Comparison of ENCODE assay signal across 8 cellular contexts in the genomic region with DNA sequence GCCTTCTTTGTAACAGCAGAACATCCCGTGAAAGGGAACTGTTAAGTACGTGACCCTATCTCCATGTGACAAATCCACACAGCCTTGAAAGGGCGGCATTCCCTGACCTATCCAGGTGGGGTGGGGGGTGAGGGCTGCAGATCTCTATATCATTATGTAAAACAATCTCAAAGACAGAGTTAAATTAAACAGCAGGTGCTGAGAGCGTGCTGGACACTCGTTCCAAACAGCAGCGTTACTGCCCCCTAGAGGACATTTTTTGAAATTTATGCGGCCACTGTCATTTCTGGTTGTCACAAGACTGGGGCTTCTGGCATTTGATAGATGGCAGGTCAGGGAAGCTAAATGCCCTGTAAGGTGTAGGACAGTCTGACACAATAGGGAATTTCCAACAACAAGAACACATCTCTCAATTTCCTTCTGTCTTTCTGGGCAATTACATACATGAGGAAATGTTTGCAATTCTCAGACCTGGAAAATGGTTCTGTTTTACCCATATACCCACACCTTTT.
DNase-seq lines count a peak whose midpoint lies in the region; ATAC-seq and TF ChIP-seq lines count a peak whose summit lies in the region.

No MANE protein-coding gene starts in this region.

- H3K79me2 ChIP-seq in parathyroid adenoma: no peaks in the 10 kb centered on the region

- H3K27ac ChIP-seq in parathyroid adenoma: no peak overlapping the region

- H3K9me3 ChIP-seq in parathyroid adenoma (ENCODE audit: control insufficient read depth, low read length): no peaks in the 10 kb centered on the region

- H3K27me3 ChIP-seq in parathyroid adenoma (ENCODE audit: control insufficient read depth, insufficient read depth, low read length): no peaks in the 10 kb centered on the region

- DNase-seq in ELR (ENCODE audit: low read depth) (peak; percentile 85), NCI-H1092 (lab: John Stamatoyannopoulos, UW) (peak; percentile 64), glomerular visceral epithelial cell (ENCODE audit: extremely low spot score) (peak; percentile 76)
- peak; percentile 60 for DNase-seq in activated naive CD4-positive, alpha-beta T cell treated with anti-CD3 and anti-CD28 coated beads, Interleukin-2, amount 50 U/mL, for 16 hours

- peak overlapping the region; percentile 25 for H3K4me3 ChIP-seq in parathyroid adenoma (ENCODE audit: low read depth, low read length)

- TF ChIP-seq CTCF in parathyroid adenoma (IDR thresholded peaks at IDR 0.05): peak; percentile 93

- no peaks in the 10 kb centered on the region for H3K36me3 ChIP-seq in parathyroid adenoma (ENCODE audit: control insufficient read depth, insufficient read depth, low read length)

- no peak overlapping the region for H2AFZ ChIP-seq in parathyroid adenoma

- H3K4me2 ChIP-seq in parathyroid adenoma (ENCODE audit: low read length): peak overlapping the region; percentile 48

- ATAC-seq in SK-N-SH treated with all-trans-retinoic acid at 6 μM for 48 hours (peak; percentile 55), GM19328 (IDR thresholded peaks at IDR 0.05; ENCODE audit: unreplicated experiment) (no peak), HG02970 (IDR thresholded peaks at IDR 0.05; ENCODE audit: low FRiP score, unreplicated experiment) (no peak)

- H3K9ac ChIP-seq in parathyroid adenoma: no peak overlapping the region

- peaks cover 2% of the 10 kb centered on the region for H3K4me1 ChIP-seq in parathyroid adenoma

TF ChIP-seq in SK-N-SH treated with all-trans-retinoic acid at 6 μM for 48 hours, 23 proteins besides CTCF, POLR2A, EP300 and RAD21:
- no peak for TF ChIP-seq ESRRG (CRISPR knock-in tag; IDR thresholded peaks at IDR 0.05)
- TF ChIP-seq, protein P1, sequence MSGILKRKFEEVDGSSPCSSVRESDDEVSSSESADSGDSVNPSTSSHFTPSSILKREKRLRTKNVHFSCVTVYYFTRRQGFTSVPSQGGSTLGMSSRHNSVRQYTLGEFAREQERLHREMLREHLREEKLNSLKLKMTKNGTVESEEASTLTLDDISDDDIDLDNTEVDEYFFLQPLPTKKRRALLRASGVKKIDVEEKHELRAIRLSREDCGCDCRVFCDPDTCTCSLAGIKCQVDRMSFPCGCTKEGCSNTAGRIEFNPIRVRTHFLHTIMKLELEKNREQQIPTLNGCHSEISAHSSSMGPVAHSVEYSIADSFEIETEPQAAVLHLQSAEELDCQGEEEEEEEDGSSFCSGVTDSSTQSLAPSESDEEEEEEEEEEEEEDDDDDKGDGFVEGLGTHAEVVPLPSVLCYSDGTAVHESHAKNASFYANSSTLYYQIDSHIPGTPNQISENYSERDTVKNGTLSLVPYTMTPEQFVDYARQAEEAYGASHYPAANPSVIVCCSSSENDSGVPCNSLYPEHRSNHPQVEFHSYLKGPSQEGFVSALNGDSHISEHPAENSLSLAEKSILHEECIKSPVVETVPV (CRISPR knock-in tag; IDR thresholded peaks at IDR 0.05): no peak
- TF ChIP-seq, protein P2, sequence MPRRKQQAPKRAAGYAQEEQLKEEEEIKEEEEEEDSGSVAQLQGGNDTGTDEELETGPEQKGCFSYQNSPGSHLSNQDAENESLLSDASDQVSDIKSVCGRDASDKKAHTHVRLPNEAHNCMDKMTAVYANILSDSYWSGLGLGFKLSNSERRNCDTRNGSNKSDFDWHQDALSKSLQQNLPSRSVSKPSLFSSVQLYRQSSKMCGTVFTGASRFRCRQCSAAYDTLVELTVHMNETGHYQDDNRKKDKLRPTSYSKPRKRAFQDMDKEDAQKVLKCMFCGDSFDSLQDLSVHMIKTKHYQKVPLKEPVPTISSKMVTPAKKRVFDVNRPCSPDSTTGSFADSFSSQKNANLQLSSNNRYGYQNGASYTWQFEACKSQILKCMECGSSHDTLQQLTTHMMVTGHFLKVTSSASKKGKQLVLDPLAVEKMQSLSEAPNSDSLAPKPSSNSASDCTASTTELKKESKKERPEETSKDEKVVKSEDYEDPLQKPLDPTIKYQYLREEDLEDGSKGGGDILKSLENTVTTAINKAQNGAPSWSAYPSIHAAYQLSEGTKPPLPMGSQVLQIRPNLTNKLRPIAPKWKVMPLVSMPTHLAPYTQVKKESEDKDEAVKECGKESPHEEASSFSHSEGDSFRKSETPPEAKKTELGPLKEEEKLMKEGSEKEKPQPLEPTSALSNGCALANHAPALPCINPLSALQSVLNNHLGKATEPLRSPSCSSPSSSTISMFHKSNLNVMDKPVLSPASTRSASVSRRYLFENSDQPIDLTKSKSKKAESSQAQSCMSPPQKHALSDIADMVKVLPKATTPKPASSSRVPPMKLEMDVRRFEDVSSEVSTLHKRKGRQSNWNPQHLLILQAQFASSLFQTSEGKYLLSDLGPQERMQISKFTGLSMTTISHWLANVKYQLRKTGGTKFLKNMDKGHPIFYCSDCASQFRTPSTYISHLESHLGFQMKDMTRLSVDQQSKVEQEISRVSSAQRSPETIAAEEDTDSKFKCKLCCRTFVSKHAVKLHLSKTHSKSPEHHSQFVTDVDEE (CRISPR knock-in tag; IDR thresholded peaks at IDR 0.05): no peak
- no peak for TF ChIP-seq TOX (CRISPR knock-in tag; IDR thresholded peaks at IDR 0.05; ENCODE audit: borderline replicate concordance)
- TF ChIP-seq ISL1 (CRISPR knock-in tag; IDR thresholded peaks at IDR 0.05): no peak
- TF ChIP-seq BACH2 (CRISPR knock-in tag; IDR thresholded peaks at IDR 0.05; ENCODE audit: borderline replicate concordance): no peak
- TF ChIP-seq ZNF565 (CRISPR knock-in tag; conservative IDR thresholded peaks at IDR 0.05; ENCODE audit: low read depth): no peak
- TF ChIP-seq RARB (CRISPR knock-in tag; IDR thresholded peaks at IDR 0.05): no peak
- no peak for TF ChIP-seq ARNTL (CRISPR knock-in tag; IDR thresholded peaks at IDR 0.05; ENCODE audit: borderline replicate concordance, low read depth)
- no peak for TF ChIP-seq ZC3H10 (CRISPR knock-in tag; IDR thresholded peaks at IDR 0.05)
- TF ChIP-seq PPARA (CRISPR knock-in tag; IDR thresholded peaks at IDR 0.05; ENCODE audit: borderline replicate concordance): no peak
- no peak for TF ChIP-seq OSR1 (CRISPR knock-in tag; IDR thresholded peaks at IDR 0.05)
- TF ChIP-seq TCF4 (CRISPR knock-in tag; IDR thresholded peaks at IDR 0.05; ENCODE audit: borderline replicate concordance): no peak
